Comparison of ENCODE assay signal across 11 cellular contexts in genomic region chr6:22102671-22103070, GRCh38.
DNase-seq lines count a peak whose midpoint lies in the region; ATAC-seq, FAIRE-seq and TF ChIP-seq lines count a peak whose summit lies in the region.
"Had no signal": no experiment of that assay in that cellular context is flagged by ENCODE, and none has a peak within 500 bp of the region (broad histone marks: within the 10 kb centered on the region; RNA-seq: fewer than 3 reads in every experiment).

No MANE protein-coding gene starts in this region.

- no peak for FAIRE-seq in H54 (lab: Jason Lieb, UNC)

- DNase-seq in activated T-cell treated with anti-CD3 and anti-CD28 coated beads for 24 hours (ENCODE audit: low read depth) (peak; percentile 7), Kasumi-1 (lab: John Stamatoyannopoulos, UW) (no peak), H54 (ENCODE audit: insufficient read length, low spot score) (no peak), G401 (ENCODE audit: low spot score) (no peak)
- DNase-seq in activated T-cell treated with anti-CD3 and anti-CD28 coated beads, Interleukin-2, amount 50 U/mL, for 1 hour, result no peak
- DNase-seq in stimulated activated CD8-positive, alpha-beta memory T cell treated with anti-CD3 and anti-CD28 coated beads, Interleukin-4, amount 100 ng/mL, for 48 hours, result peak; percentile 27
- DNase-seq: activated effector memory CD4-positive, alpha-beta T cell treated with Interleukin-2 at 50 U/mL for 16 hours; NCI-H345; SW 1271 had no signal

- peak; percentile 95 for ATAC-seq in GM21786 (IDR thresholded peaks at IDR 0.05; ENCODE audit: unreplicated experiment)
- peak; percentile 94 for ATAC-seq in HG03432 (IDR thresholded peaks at IDR 0.05; ENCODE audit: unreplicated experiment)

- no peak for TF ChIP-seq POLR2A in H54 (IDR thresholded peaks at IDR 0.05; ENCODE audit: low read depth, low read length)

- in situ Hi-C loops in G401 (cut with HindIII; ENCODE audit: low sequenced_read_pairs), result no loop called here

Comparison
In these comparisons a context has a peak if more than half of its experiments do, and no peak if none do; other contexts are left out.
1. DNase-seq: peak in activated T-cell treated with anti-CD3 and anti-CD28 coated beads for 24 hours (single experiment) and stimulated activated CD8-positive, alpha-beta memory T cell treated with anti-CD3 and anti-CD28 coated beads, Interleukin-4, amount 100 ng/mL, for 48 hours (single experiment); none in activated T-cell treated with anti-CD3 and anti-CD28 coated beads, Interleukin-2, amount 50 U/mL, for 1 hour (single experiment), Kasumi-1 (0 of 2), H54 (single experiment) and G401 (single experiment).